In the genomic region with DNA sequence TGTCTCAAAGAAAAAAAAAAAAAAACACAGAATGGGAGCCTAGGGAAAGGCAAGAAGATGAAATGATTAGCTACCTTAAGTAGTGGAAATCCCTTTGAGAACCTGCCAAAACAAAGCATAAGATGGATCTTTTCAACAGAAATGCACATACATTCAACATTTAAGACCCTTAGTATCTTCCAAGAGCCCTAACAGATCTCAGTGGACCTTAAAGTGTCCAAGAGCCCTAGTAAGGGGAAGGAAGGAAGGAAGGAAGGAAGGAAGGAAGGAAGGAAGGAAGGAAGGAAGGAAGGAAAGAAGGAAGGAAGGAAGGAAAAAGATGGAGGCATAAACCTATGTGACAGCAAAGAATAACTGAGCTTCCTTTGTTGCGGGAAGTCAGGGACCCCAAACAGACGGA, we compare ENCODE assay signal across 26 cellular contexts. TPM values are rescaled to one million over a fixed set of nuclear protein-coding genes. Genes with fewer than 3 reads are reported as not detected.
"Had no signal": no experiment of that assay in that cellular context is flagged by ENCODE, and none has a peak within 500 bp of the region (broad histone marks: within the 10 kb centered on the region; RNA-seq: fewer than 3 reads in every experiment).

No MANE protein-coding gene starts in this region.

- H3K4me1 ChIP-seq: colonic mucosa, esophagus muscularis mucosa, foreskin keratinocyte, gastroesophageal sphincter, heart left ventricle, left lung, lower lobe of right lung had no signal

- H3K4me3 Mint-ChIP-seq: dendritic cell treated with granulocyte-macrophage colony-stimulating factor and Interleukin-4, amounts not matched to agents 40 ng/mL and 50 ng/mL, for 4 days; effector memory CD8-positive, alpha-beta T cell; endodermal cell; immature natural killer cell; mesothelial cell of epicardium; naive B cell; naive thymus-derived CD8-positive, alpha-beta T cell had no signal

- H2AFZ ChIP-seq: hepatocyte had no signal

- H3K27me3 ChIP-seq: colonic mucosa, hepatocyte had no signal

- H3K9me3 ChIP-seq: colonic mucosa had no signal

- H3K36me3 Mint-ChIP-seq: mesothelial cell of epicardium had no signal

- H3K27ac Mint-ChIP-seq: dendritic cell treated with granulocyte-macrophage colony-stimulating factor and Interleukin-4, amounts not matched to agents 40 ng/mL and 50 ng/mL, for 4 days; effector memory CD8-positive, alpha-beta T cell; endodermal cell; immature natural killer cell; mesothelial cell of epicardium; naive thymus-derived CD8-positive, alpha-beta T cell had no signal

- ATAC-seq: effector memory CD8-positive, alpha-beta T cell; foreskin keratinocyte; gastroesophageal sphincter; heart left ventricle; left cardiac atrium; left lung; left ventricle myocardium superior; lower lobe of right lung; mucosa of descending colon; naive thymus-derived CD8-positive, alpha-beta T cell had no signal

- H3K27ac ChIP-seq: colonic mucosa, esophagus muscularis mucosa, foreskin keratinocyte, gastroesophageal sphincter, heart left ventricle, hepatocyte, left lung, lower lobe of right lung had no signal

- H3K4me1 Mint-ChIP-seq: immature natural killer cell, mesothelial cell of epicardium, naive B cell had no signal

- DNase-seq: colonic mucosa; cortex of kidney; effector CD8-positive, alpha-beta T cell; effector memory CD8-positive, alpha-beta T cell; foreskin keratinocyte; heart left ventricle; hypothalamus; immature natural killer cell; islet precursor cell; kidney; left cardiac atrium; left lung; left ventricle myocardium superior; lower lobe of right lung; mesenchymal stem cell; mucosa of descending colon; naive B cell; naive thymus-derived CD8-positive, alpha-beta T cell had no signal

- H3K4me2 ChIP-seq: hepatocyte had no signal

- H3K79me2 ChIP-seq: hepatocyte had no signal

- H3K4me3 ChIP-seq: colonic mucosa, esophagus muscularis mucosa, gastroesophageal sphincter, heart left ventricle, hepatocyte, left lung, lower lobe of right lung, mucosa of descending colon had no signal

- H3K36me3 ChIP-seq: colonic mucosa, esophagus muscularis mucosa, gastroesophageal sphincter, heart left ventricle, left lung, lower lobe of right lung had no signal

RNA-seq across cellular contexts. Expression of gene MACROH2A2, which starts 11.6 kb away (rescaled TPM):
- total RNA-seq: endothelial cell of umbilical vein, lung microvascular endothelial cell had no signal
